Comparison of ENCODE assay signal across 27 cellular contexts in genomic region chr1:55315552-55315951, GRCh38.
"Had no signal": no experiment of that assay in that cellular context is flagged by ENCODE, and none has a peak within 500 bp of the region (broad histone marks: within the 10 kb centered on the region; RNA-seq: fewer than 3 reads in every experiment).

No MANE protein-coding gene starts in this region.

- H3K4me1 ChIP-seq: colonic mucosa, gastrocnemius medialis had no signal

- H3K4me3 Mint-ChIP-seq: dendritic cell treated with granulocyte-macrophage colony-stimulating factor and Interleukin-4, amounts not matched to agents 40 ng/mL and 50 ng/mL, for 4 days; effector memory CD8-positive, alpha-beta T cell had no signal

- H3K36me3 ChIP-seq: colonic mucosa, esophagus muscularis mucosa, esophagus squamous epithelium, gastrocnemius medialis, gastroesophageal sphincter, heart left ventricle, heart right ventricle had no signal

- ATAC-seq: effector memory CD8-positive, alpha-beta T cell; foreskin keratinocyte; gastrocnemius medialis; gastroesophageal sphincter; heart left ventricle; heart right ventricle had no signal

- H3K4me3 ChIP-seq: colonic mucosa, coronary artery, dorsolateral prefrontal cortex, esophagus muscularis mucosa, esophagus squamous epithelium, gastrocnemius medialis, gastroesophageal sphincter, heart left ventricle, heart right ventricle, hepatocyte had no signal

- H3K27me3 ChIP-seq: colonic mucosa, dorsolateral prefrontal cortex, esophagus muscularis mucosa, esophagus squamous epithelium, foreskin keratinocyte, gastrocnemius medialis, gastroesophageal sphincter, heart left ventricle, heart right ventricle, hepatocyte had no signal

- H3K9me3 ChIP-seq: colonic mucosa, esophagus muscularis mucosa, esophagus squamous epithelium, gastrocnemius medialis, gastroesophageal sphincter, heart left ventricle, heart right ventricle had no signal

- H2AFZ ChIP-seq: hepatocyte had no signal

- H3K27ac ChIP-seq: colonic mucosa, coronary artery, dorsolateral prefrontal cortex, epithelial cell of prostate, esophagus muscularis mucosa, esophagus squamous epithelium, foreskin keratinocyte, gastrocnemius medialis, gastroesophageal sphincter, hepatocyte had no signal

- H3K9me3 Mint-ChIP-seq: dendritic cell treated with granulocyte-macrophage colony-stimulating factor and Interleukin-4, amounts not matched to agents 40 ng/mL and 50 ng/mL, for 4 days; effector memory CD8-positive, alpha-beta T cell had no signal

- H3K4me2 ChIP-seq: hepatocyte had no signal

- H3K27ac Mint-ChIP-seq: dendritic cell treated with granulocyte-macrophage colony-stimulating factor and Interleukin-4, amounts not matched to agents 40 ng/mL and 50 ng/mL, for 4 days; effector memory CD8-positive, alpha-beta T cell had no signal

- DNase-seq: colonic mucosa; cortex of kidney; dermis blood vessel endothelial cell; dorsolateral prefrontal cortex; effector CD8-positive, alpha-beta T cell; effector memory CD4-positive, alpha-beta T cell; effector memory CD8-positive, alpha-beta T cell; erythroblast; esophagus squamous epithelium; foreskin fibroblast; foreskin keratinocyte; foreskin melanocyte; gastrocnemius medialis; glutamatergic neuron; head of caudate nucleus; heart left ventricle; heart right ventricle had no signal

- FAIRE-seq: colon, endometrium, endothelial cell of umbilical vein, frontal cortex had no signal

- H3K79me2 ChIP-seq: hepatocyte had no signal
